Comparison of ENCODE assay signal across 22 cellular contexts in the genomic region with DNA sequence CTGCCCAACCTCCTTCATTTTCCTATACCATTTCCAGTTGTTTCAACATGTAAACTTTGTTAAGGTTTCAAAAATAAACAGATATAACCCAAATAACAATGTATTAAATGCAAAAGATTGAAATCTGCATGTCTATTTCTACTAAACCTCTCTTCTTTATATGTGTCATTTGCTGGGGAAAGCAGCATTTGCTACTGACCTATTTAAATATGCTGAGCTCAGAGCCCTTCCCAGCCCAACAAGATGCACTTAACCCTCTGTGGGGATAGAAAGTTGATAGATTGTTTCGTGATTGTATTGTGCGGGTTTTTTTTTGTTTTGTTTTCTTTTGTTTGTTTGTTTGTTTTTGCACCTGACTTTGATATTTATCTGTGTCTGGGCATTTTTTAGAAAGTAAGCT.
"Had no signal": no experiment of that assay in that cellular context is flagged by ENCODE, and none has a peak within 500 bp of the region (broad histone marks: within the 10 kb centered on the region; RNA-seq: fewer than 3 reads in every experiment).

No MANE protein-coding gene starts in this region.

- H3K4me3 ChIP-seq: esophagus squamous epithelium, gastroesophageal sphincter, left ventricle myocardium inferior, lung, skin epidermis, testis, tibial nerve, upper lobe of right lung, vagina had no signal

- ATAC-seq: gastroesophageal sphincter; left cardiac atrium; sciatic nerve; stimulated activated naive B cell treated with anti-CD40 and anti-IgM and Interleukin-4, amounts not matched to agents 10 μg/mL and 1 μg/mL and 100 μg/mL, for 72 hours had no signal

- H3K36me3 ChIP-seq: esophagus squamous epithelium, gastroesophageal sphincter, left ventricle myocardium inferior, neutrophil, tibial nerve, upper lobe of right lung, vagina had no signal

- DNase-seq: esophagus squamous epithelium; foreskin fibroblast; glutamatergic neuron; immature natural killer cell; kidney; left cardiac atrium; left ventricle myocardium inferior; mesenchymal stem cell; naive B cell; stimulated activated CD4-positive, alpha-beta T cell treated with anti-CD3 and anti-CD28 coated beads, Interleukin-2, amount 100 ng/mL, for 24 hours; stimulated activated CD4-positive, alpha-beta T cell treated with anti-CD3 and anti-CD28 coated beads, Interleukin-4, amount 100 ng/mL, for 4 hours; stimulated activated naive B cell treated with anti-CD40 and anti-IgM and Interleukin-4, amounts not matched to agents 10 μg/mL and 1 μg/mL and 100 μg/mL, for 72 hours; testis; upper lobe of right lung had no signal

- H3K27ac ChIP-seq: esophagus squamous epithelium, gastroesophageal sphincter, left ventricle myocardium inferior, neutrophil, skin epidermis, testis, tibial nerve, upper lobe of right lung, vagina had no signal

- H3K4me1 Mint-ChIP-seq: immature natural killer cell; naive B cell; stimulated activated naive B cell treated with anti-CD40 and anti-IgM and Interleukin-4, amounts not matched to agents 10 μg/mL and 1 μg/mL and 100 μg/mL, for 72 hours had no signal

- H3K9me3 Mint-ChIP-seq: dendritic cell treated with granulocyte-macrophage colony-stimulating factor and Interleukin-4, amounts not matched to agents 40 ng/mL and 50 ng/mL, for 4 days; stimulated activated naive B cell treated with anti-CD40 and anti-IgM and Interleukin-4, amounts not matched to agents 10 μg/mL and 1 μg/mL and 100 μg/mL, for 72 hours had no signal

- H3K36me3 Mint-ChIP-seq: immature natural killer cell; stimulated activated naive B cell treated with anti-CD40 and anti-IgM and Interleukin-4, amounts not matched to agents 10 μg/mL and 1 μg/mL and 100 μg/mL, for 72 hours had no signal

- H3K27me3 Mint-ChIP-seq: dendritic cell treated with granulocyte-macrophage colony-stimulating factor and Interleukin-4, amounts not matched to agents 40 ng/mL and 50 ng/mL, for 4 days had no signal

- H3K4me3 Mint-ChIP-seq: dendritic cell treated with granulocyte-macrophage colony-stimulating factor and Interleukin-4, amounts not matched to agents 40 ng/mL and 50 ng/mL, for 4 days; immature natural killer cell; naive B cell; stimulated activated naive B cell treated with anti-CD40 and anti-IgM and Interleukin-4, amounts not matched to agents 10 μg/mL and 1 μg/mL and 100 μg/mL, for 72 hours had no signal

- H3K4me1 ChIP-seq: testis, vagina had no signal

- H3K27me3 ChIP-seq: esophagus squamous epithelium, gastroesophageal sphincter, neutrophil, testis, tibial nerve, upper lobe of right lung, vagina had no signal

- H3K9me3 ChIP-seq: esophagus squamous epithelium, gastroesophageal sphincter, left ventricle myocardium inferior, neutrophil, testis, tibial nerve, upper lobe of right lung, vagina had no signal

- H3K27ac Mint-ChIP-seq: dendritic cell treated with granulocyte-macrophage colony-stimulating factor and Interleukin-4, amounts not matched to agents 40 ng/mL and 50 ng/mL, for 4 days; immature natural killer cell; naive B cell; stimulated activated naive B cell treated with anti-CD40 and anti-IgM and Interleukin-4, amounts not matched to agents 10 μg/mL and 1 μg/mL and 100 μg/mL, for 72 hours had no signal
